14 cellular contexts compared by ENCODE assay signal in genomic region chr2:47029737-47030524, GRCh38.
DNase-seq lines count a peak whose midpoint lies in the region; ATAC-seq and TF ChIP-seq lines count a peak whose summit lies in the region.
"Had no signal": no experiment of that assay in that cellular context is flagged by ENCODE, and none has a peak within 500 bp of the region (broad histone marks: within the 10 kb centered on the region; RNA-seq: fewer than 3 reads in every experiment).

No MANE protein-coding gene starts in this region.

- H3K4me2 ChIP-seq in IMR-90 (ENCODE audit: low read depth, low read length): no peak overlapping the region

- no peak overlapping the region for H3K56ac ChIP-seq in IMR-90 (ENCODE audit: extremely low read depth, insufficient read depth, low read length)

- TF ChIP-seq RAD21 in IMR-90 (IDR thresholded peaks at IDR 0.05; ENCODE audit: low read length) (no peak), liver (IDR thresholded peaks at IDR 0.05) (peak in 1 of 2 donors; percentile 17)

- no TSS peak for BruUV-seq in IMR-90 (replicated peaks; lab: Mats Ljungman, UMichigan)

- peaks cover 36% of the 10 kb centered on the region for H3K4me1 Mint-ChIP-seq in CD14-positive monocyte
- H3K4me1 Mint-ChIP-seq: activated naive CD8-positive, alpha-beta T cell treated with anti-CD3 and anti-CD28 coated beads for 36 hours had no signal

- no peak overlapping the region for H4K5ac ChIP-seq in IMR-90 (ENCODE audit: low read depth, low read length)

- ATAC-seq in IMR-90 (ENCODE audit: low read depth) (no peak), GM18511 (IDR thresholded peaks at IDR 0.05; ENCODE audit: unreplicated experiment) (no peak), HG02885 (IDR thresholded peaks at IDR 0.05; ENCODE audit: poor library complexity, unreplicated experiment) (no peak)

- H3K9me3 ChIP-seq in IMR-90 (ENCODE audit: control insufficient read depth, insufficient read depth, low read length) (no peaks in the 10 kb centered on the region), ascending aorta (no peaks in the 10 kb centered on the region), liver (ENCODE audit: control insufficient read depth in 4 of 4, low read length in 3 of 4) (no peaks in the 10 kb centered on the region)

- no CpG with 5 or more reads among the region's 6 CpGs for WGBS in IMR-90 (ENCODE audit: extremely low coverage in 2 of 2, insufficient read length in 1 of 2), 2 experiments
- WGBS in liver: 95% methylated on average over 6 of the region's 6 CpGs

- no peak overlapping the region for H4K91ac ChIP-seq in IMR-90 (ENCODE audit: insufficient read depth, low read depth, low read length)

- dilution Hi-C loops in IMR-90 (cut with HindIII; ENCODE audit: low sequenced_read_pairs, unreplicated experiment): no loop called here

- no peak overlapping the region for H3K18ac ChIP-seq in IMR-90 (ENCODE audit: low read depth, low read length)

- H3K4me3 Mint-ChIP-seq in CD14-positive monocyte: no peak overlapping the region
- H3K4me3 Mint-ChIP-seq: type B pancreatic cell had no signal

- peak overlapping the region; percentile 38; the same call in 1 of the 2 replicates for H2BK120ac ChIP-seq in IMR-90 (ENCODE audit: low read depth, low read length)

- H2AK9ac ChIP-seq in IMR-90 (replicated peaks; ENCODE audit: low read depth, low read length, poor library complexity): no peak overlapping the region

- no peak overlapping the region for H3K4me3 ChIP-seq in IMR-90 (ENCODE audit: insufficient read depth, low read depth, low read length)
- no peak overlapping the region for H3K4me3 ChIP-seq in ascending aorta
- H3K4me3 ChIP-seq in liver (ENCODE audit: low read depth in 1 of 3, low read length in 3 of 3): no peak overlapping the region

- H4K20me1 ChIP-seq in IMR-90 (ENCODE audit: insufficient read depth, low read length): no peaks in the 10 kb centered on the region

- H3K36me3 ChIP-seq in IMR-90 (ENCODE audit: control insufficient read depth, insufficient read depth, low read length): peaks cover 63% of the 10 kb centered on the region
- H3K36me3 ChIP-seq in ascending aorta: peaks cover 63 to 69% of the 10 kb centered on the region in 2 donors
- peaks cover 0 to 6% (median 3%) of the 10 kb centered on the region in 4 donors for H3K36me3 ChIP-seq in liver (ENCODE audit: control insufficient read depth in 4 of 4, insufficient read depth in 3 of 4, low read depth in 1 of 4, low read length in 3 of 4)

- H3K27ac ChIP-seq in IMR-90 (ENCODE audit: insufficient read depth, low read length): no peak overlapping the region; the same call in 1 of the 2 replicates
- H3K27ac ChIP-seq in ascending aorta: peak overlapping the region; percentile 95 to 97
- peak overlapping the region in 1 of 2 donors; percentile 6 for H3K27ac ChIP-seq in liver (ENCODE audit: low read depth in 1 of 2, low read length in 2 of 2)
- H3K27ac ChIP-seq: HL-60 had no signal

- peak overlapping the region; percentile 13; the same call in 1 of the 2 replicates for H2BK20ac ChIP-seq in IMR-90 (ENCODE audit: low read depth, low read length)

- peak overlapping the region; percentile 3 for H3K14ac ChIP-seq in IMR-90 (replicated peaks; ENCODE audit: low read depth, low read length)

- POLR2A ChIA-PET in IMR-90 (lab: Charles Lee; ENCODE audit: unreplicated experiment): no interaction called here

- peak overlapping the region; percentile 46; the same call in 1 of the 2 replicates for H3K4ac ChIP-seq in IMR-90 (ENCODE audit: low read depth, low read length)

- TF ChIP-seq POLR2A in IMR-90 (IDR thresholded peaks at IDR 0.05; ENCODE audit: low read depth, low read length): no peak

- peaks cover 36% of the 10 kb centered on the region for H3K9me1 ChIP-seq in IMR-90 (ENCODE audit: insufficient read depth, low read length)

- H3K27me3 ChIP-seq in IMR-90 (ENCODE audit: control insufficient read depth, insufficient read depth, low read length) (no peaks in the 10 kb centered on the region), ascending aorta (no peaks in the 10 kb centered on the region), liver (ENCODE audit: control insufficient read depth in 4 of 4, insufficient read depth in 4 of 4, low read length in 3 of 4) (no peaks in the 10 kb centered on the region)

- H2BK15ac ChIP-seq in IMR-90 (ENCODE audit: low read depth, low read length): no peak overlapping the region

- peaks cover 80 to 90% of the 10 kb centered on the region in 2 donors for H3K36me3 Mint-ChIP-seq in CD14-positive monocyte
- H3K36me3 Mint-ChIP-seq: type B pancreatic cell had no signal

- DNase-seq in CD14-positive monocyte (ENCODE audit: low spot score): no peak
- DNase-seq in IMR-90: peak; percentile 52
- DNase-seq in ascending aorta (ENCODE audit: low spot score in 2 of 2): no peak
- DNase-seq in NCI-H526 (lab: John Stamatoyannopoulos, UW): no peak
- no peak for DNase-seq in DMS114 treated with DMSO at 0.1 percent for 48 hours (lab: John Stamatoyannopoulos, UW; ENCODE audit: unreplicated experiment)
- DNase-seq: activated naive CD8-positive, alpha-beta T cell treated with anti-CD3 and anti-CD28 coated beads for 36 hours; C1 segment of cervical spinal cord; effector CD4-positive, alpha-beta T cell; NCI-H1417 treated with DMSO at 0.1 percent for 48 hours had no signal

- H3K27me3 Mint-ChIP-seq in CD14-positive monocyte (ENCODE audit: low read depth in 3 of 3): peaks cover 0 to 4% (median 0%) of the 10 kb centered on the region in 3 donors
- H3K27me3 Mint-ChIP-seq: activated naive CD8-positive, alpha-beta T cell treated with anti-CD3 and anti-CD28 coated beads for 36 hours; type B pancreatic cell had no signal

- H3K9me3 Mint-ChIP-seq in CD14-positive monocyte: no peaks in the 10 kb centered on the region
- H3K9me3 Mint-ChIP-seq: activated naive CD8-positive, alpha-beta T cell treated with anti-CD3 and anti-CD28 coated beads for 36 hours; type B pancreatic cell had no signal

- H2AFZ ChIP-seq in IMR-90 (replicated peaks; ENCODE audit: low read length, poor library complexity): no peak overlapping the region

- 0 out of 2 replicates have a peak overlapping the region, but pooled peaks have one; percentile 10 for H3K23ac ChIP-seq in IMR-90 (ENCODE audit: low read depth, low read length)

- peak overlapping the region; percentile 35; the same call in 1 of the 2 replicates for H2AK5ac ChIP-seq in IMR-90 (ENCODE audit: low read depth, low read length)

- H3K27ac Mint-ChIP-seq in CD14-positive monocyte: peak overlapping the region in 6 of 7 donors; percentile 58 to 82 (median 74)
- H3K27ac Mint-ChIP-seq: activated naive CD8-positive, alpha-beta T cell treated with anti-CD3 and anti-CD28 coated beads for 36 hours had no signal

- no peak for TF ChIP-seq CTCF in CD14-positive monocyte (IDR thresholded peaks at IDR 0.05)
- no peak for TF ChIP-seq CTCF in IMR-90 (conservative IDR thresholded peaks at IDR 0.05; ENCODE audit: low read depth, low read length)
- TF ChIP-seq CTCF in ascending aorta (IDR thresholded peaks at IDR 0.05): no peak
- TF ChIP-seq CTCF in liver (IDR thresholded peaks at IDR 0.05; ENCODE audit: low read depth, low read length, missing input control): no peak

- H3K4me1 ChIP-seq in IMR-90 (ENCODE audit: control insufficient read depth, insufficient read depth, low read length) (peaks cover 33% of the 10 kb centered on the region), ascending aorta (peaks cover 17 to 35% of the 10 kb centered on the region in 2 donors), liver (ENCODE audit: control insufficient read depth in 4 of 4, insufficient read depth in 4 of 4, low read length in 3 of 4) (peaks cover 25 to 34% (median 32%) of the 10 kb centered on the region in 4 donors)

- H3K9ac ChIP-seq in IMR-90 (ENCODE audit: low read depth, low read length) (no peak overlapping the region), liver (ENCODE audit: low read depth in 1 of 2, low read length in 2 of 2) (no peak overlapping the region)

- CTCF ChIA-PET in IMR-90 (lab: Yijun Ruan, JAX): no interaction called here

- H2BK5ac ChIP-seq in IMR-90 (ENCODE audit: low read depth, low read length, poor library complexity, severe bottlenecking): no peak overlapping the region

- H4K8ac ChIP-seq in IMR-90 (ENCODE audit: low read depth in 2 of 2, low read length in 2 of 2): no peak overlapping the region; a peak in 1 of 4 replicates

- in situ Hi-C loops in IMR-90 (cut with MboI; ENCODE audit: low sequenced_read_pairs): no loop called here

- peaks cover 10 to 53% of the 10 kb centered on the region in 2 experiments; a peak in 3 of 4 replicates for H3K79me1 ChIP-seq in IMR-90 (ENCODE audit: low read depth in 1 of 2, low read length in 2 of 2)

- intact Hi-C loops in CD14-positive monocyte (cut with micrococcal nuclease): no loop called here
- intact Hi-C loops in IMR-90 (cut with micrococcal nuclease): no loop called here
- intact Hi-C loops in ascending aorta (cut with DNase I): no loop called here

TF ChIP-seq in IMR-90, 13 proteins besides CTCF, POLR2A, EP300 and RAD21:
- TF ChIP-seq SMC3 (IDR thresholded peaks at IDR 0.05; ENCODE audit: low read depth, low read length) (no peak), FOS (IDR thresholded peaks at IDR 0.05; ENCODE audit: low read depth, low read length) (0 out of 2 replicates have a peak, but pooled peaks have one; percentile 47)

TF ChIP-seq in liver, 16 proteins besides CTCF, POLR2A, EP300 and RAD21:
- TF ChIP-seq FOXA1 (IDR thresholded peaks at IDR 0.05) (peak; percentile 77), JUND (IDR thresholded peaks at IDR 0.05) (peak; percentile 77 to 93), SP1 (IDR thresholded peaks at IDR 0.05) (no peak), ATF3 (IDR thresholded peaks at IDR 0.05) (no peak), HNF4A (conservative IDR thresholded peaks at IDR 0.05) (peak in 1 of 2 donors; percentile 23), RXRA (IDR thresholded peaks at IDR 0.05) (peak in 1 of 2 donors; percentile 31), FOXA2 (IDR thresholded peaks at IDR 0.05) (peak; percentile 90)
